8 cellular contexts compared by ENCODE assay signal in genomic region chr19:55385236-55385748, GRCh38. TPM values are rescaled to one million over a fixed set of nuclear protein-coding genes. Genes with fewer than 3 reads are reported as not detected.
DNase-seq lines count a peak whose midpoint lies in the region; ATAC-seq and TF ChIP-seq lines count a peak whose summit lies in the region.

No MANE protein-coding gene starts in this region.

- H3K27me3 ChIP-seq in kidney epithelial cell (ENCODE audit: control insufficient read depth, insufficient read depth, low read length), result no peaks in the 10 kb centered on the region

- no peak for TF ChIP-seq CTCF in kidney epithelial cell (IDR thresholded peaks at IDR 0.05; ENCODE audit: insufficient read depth, low read length, poor library complexity, severe bottlenecking)

- DNase-seq in AG08395 (ENCODE audit: low spot score) (peak; percentile 93), NCI-H446 treated with DMSO at 0.1 percent for 48 hours (lab: John Stamatoyannopoulos, UW) (peak; percentile 95), cerebellum (ENCODE audit: low spot score) (peak; percentile 97), kidney epithelial cell (ENCODE audit: low read depth) (peak; percentile 90)
- peak; percentile 87 for DNase-seq in activated CD4-positive, alpha-beta T cell treated with anti-CD3 and anti-CD28 coated beads for 1 hour
- peak; percentile 88 to 93 for DNase-seq in stimulated activated CD4-positive, alpha-beta T cell treated with anti-CD3 and anti-CD28 coated beads, Interleukin-15, amount 100 ng/mL, for 1 hour (ENCODE audit: low read depth in 1 of 2, low spot score in 1 of 2)

- peak overlapping the region; percentile 33 for H3K4me3 ChIP-seq in kidney epithelial cell (ENCODE audit: low read depth, low read length)

- ATAC-seq in GM19043 (IDR thresholded peaks at IDR 0.05; ENCODE audit: low read depth, unreplicated experiment), result peak; percentile 61
- peak; percentile 63 for ATAC-seq in HG03378 (IDR thresholded peaks at IDR 0.05; ENCODE audit: unreplicated experiment)

- peaks cover 4% of the 10 kb centered on the region for H3K36me3 ChIP-seq in kidney epithelial cell (ENCODE audit: control insufficient read depth, insufficient read depth, low read length)

RNA-seq across cellular contexts. Expression of gene RPL28, which starts 0.4 kb away (rescaled TPM):
- 105 TPM for total RNA-seq in cerebellum
- 630 and 742 TPM in 2 replicates for total RNA-seq in kidney epithelial cell

RNA-seq across cellular contexts. Expression of gene TMEM238, which starts 1.2 kb away (rescaled TPM):
- total RNA-seq in cerebellum (0.27 TPM), kidney epithelial cell (1.4 and 4.1 TPM in 2 replicates)

RNA-seq across cellular contexts. Expression of gene TMEM190, which starts 8.7 kb away (rescaled TPM):
- total RNA-seq in cerebellum (not detected), kidney epithelial cell (not detected in 2 replicates)

RNA-seq across cellular contexts. Expression of gene IL11, which starts 15.0 kb away (rescaled TPM):
- total RNA-seq in cerebellum, result 0.27 TPM
- total RNA-seq in kidney epithelial cell, result 32.1 and 38.7 TPM in 2 replicates

RNA-seq across cellular contexts. Expression of gene GARIN5B, which starts 22.2 kb away (rescaled TPM):
- total RNA-seq in cerebellum (not detected), kidney epithelial cell (0.07 TPM in 1 of 2 replicates, not detected in the other)

Comparison
In these comparisons a context has a peak if more than half of its experiments do, and no peak if none do; other contexts are left out.
1. Peak in every context shown above with its lines: DNase-seq, ATAC-seq and H3K4me3 ChIP-seq.